29 cellular contexts compared by ENCODE assay signal in genomic region chr4:91128519-91128918, GRCh38.
"Had no signal": no experiment of that assay in that cellular context is flagged by ENCODE, and none has a peak within 500 bp of the region (broad histone marks: within the 10 kb centered on the region; RNA-seq: fewer than 3 reads in every experiment).

No MANE protein-coding gene starts in this region.

- H3K4me3 Mint-ChIP-seq: activated B cell treated with CpG ODN at 0.5 μM for 24 hours; activated CD8-positive, alpha-beta T cell treated with anti-CD3 and anti-CD28 coated beads for 36 hours; activated naive CD8-positive, alpha-beta T cell treated with anti-CD3 and anti-CD28 coated beads for 36 hours; activated T-cell treated with anti-CD3 and anti-CD28 coated beads, Interleukin-2, amount 50 U/mL, for 72 hours; activated T-helper 17 cell treated with anti-CD3 and anti-CD28 coated beads, Interleukin-2, amount 50 U/mL, for 72 hours; IgD-negative memory B cell had no signal

- H3K27me3 Mint-ChIP-seq: activated B cell treated with CpG ODN at 0.5 μM for 24 hours; activated CD8-positive, alpha-beta T cell treated with anti-CD3 and anti-CD28 coated beads for 36 hours; activated naive CD8-positive, alpha-beta T cell treated with anti-CD3 and anti-CD28 coated beads for 36 hours; activated T-helper 17 cell treated with anti-CD3 and anti-CD28 coated beads, Interleukin-2, amount 50 U/mL, for 72 hours; IgD-negative memory B cell had no signal

- H3K27ac ChIP-seq: brain microvascular endothelial cell, VCaP had no signal

- H3K36me3 Mint-ChIP-seq: activated naive CD8-positive, alpha-beta T cell treated with anti-CD3 and anti-CD28 coated beads for 36 hours had no signal

- H3K27ac Mint-ChIP-seq: activated B cell treated with CpG ODN at 0.5 μM for 24 hours; activated CD8-positive, alpha-beta T cell treated with anti-CD3 and anti-CD28 coated beads for 36 hours; activated naive CD8-positive, alpha-beta T cell treated with anti-CD3 and anti-CD28 coated beads for 36 hours; activated T-cell treated with anti-CD3 and anti-CD28 coated beads, Interleukin-2, amount 50 U/mL, for 72 hours; activated T-helper 17 cell treated with anti-CD3 and anti-CD28 coated beads, Interleukin-2, amount 50 U/mL, for 72 hours; IgD-negative memory B cell had no signal

- H3K9me3 Mint-ChIP-seq: activated B cell treated with CpG ODN at 0.5 μM for 24 hours had no signal

- H3K4me1 Mint-ChIP-seq: activated B cell treated with CpG ODN at 0.5 μM for 24 hours; activated naive CD8-positive, alpha-beta T cell treated with anti-CD3 and anti-CD28 coated beads for 36 hours; activated T-helper 17 cell treated with anti-CD3 and anti-CD28 coated beads, Interleukin-2, amount 50 U/mL, for 72 hours; IgD-negative memory B cell had no signal

- H3K36me3 ChIP-seq: brain microvascular endothelial cell had no signal

- H3K27me3 ChIP-seq: brain microvascular endothelial cell had no signal

- DNase-seq: activated B cell treated with CpG ODN at 0.5 μM for 24 hours; activated CD4-positive, alpha-beta T cell treated with anti-CD3 and anti-CD28 coated beads for 4 hours; activated CD4-positive, CD25-positive, alpha-beta regulatory T cell treated with anti-CD3 and anti-CD28 coated beads, Interleukin-2, amount 50 U/mL, for 72 hours; activated CD8-positive, alpha-beta T cell treated with anti-CD3 and anti-CD28 coated beads for 36 hours; activated effector memory CD4-positive, alpha-beta T cell treated with anti-CD3 and anti-CD28 coated beads, Interleukin-2, amount 50 U/mL, for 16 hours; activated naive CD4-positive, alpha-beta T cell; activated naive CD4-positive, alpha-beta T cell treated with anti-CD3 and anti-CD28 coated beads, Interleukin-2, amount 50 U/mL, for 16 hours; activated naive CD8-positive, alpha-beta T cell treated with anti-CD3 and anti-CD28 coated beads for 36 hours; activated T-cell treated with anti-CD3 and anti-CD28 coated beads, Interleukin-2, amount 50 U/mL, for 1 hour; activated T-cell treated with anti-CD3 and anti-CD28 coated beads, Interleukin-2, amount 50 U/mL, for 72 hours; amniotic stem cell; aorta; brain microvascular endothelial cell; Karpas-422; KBM-7; NCI-H1105 treated with DMSO at 0.1 percent for 48 hours; NCI-H1436; NCI-H1694; NCI-H1930; NCI-H345; NCI-H524 treated with DMSO at 0.1 percent for 48 hours; SHP77 treated with DMSO at 0.1 percent for 48 hours; SW 1271; T-helper 1 cell; T-helper 2 cell; T-helper 9 cell had no signal
